8 cellular contexts compared by ENCODE assay signal in the genomic region with DNA sequence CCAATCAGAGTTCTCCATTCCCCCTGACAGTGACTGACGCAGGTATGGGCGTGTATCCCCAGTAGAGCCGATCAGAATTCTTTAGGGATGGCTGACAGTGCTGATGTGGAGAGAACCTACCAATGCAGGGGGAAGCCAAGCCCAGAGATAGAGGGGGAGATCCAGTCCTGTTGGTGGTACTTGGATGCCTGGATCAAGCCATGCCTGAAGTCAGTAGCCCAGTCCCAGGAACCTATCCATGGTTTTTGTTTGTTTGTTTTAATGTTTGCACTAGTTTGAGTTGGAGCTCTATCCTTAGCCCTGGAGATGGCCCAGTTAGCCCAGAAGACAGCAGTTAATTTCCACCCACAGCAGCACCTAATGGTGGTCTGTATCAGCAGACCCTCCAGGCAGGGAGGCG. TPM values are rescaled to one million over a fixed set of nuclear protein-coding genes. Genes with fewer than 3 reads are reported as not detected.
"Had no signal": no experiment of that assay in that cellular context is flagged by ENCODE, and none has a peak within 500 bp of the region (broad histone marks: within the 10 kb centered on the region; RNA-seq: fewer than 3 reads in every experiment).

No MANE protein-coding gene starts in this region.

- H3K4me3 ChIP-seq: GM12878 had no signal

- DNase-seq: GDM1, GF-D8 had no signal

- ATAC-seq: GM12878 had no signal

- FAIRE-seq: G401.6, GM12878, GM12891, GM12892, GM18507, GM19239 had no signal

RNA-seq across cellular contexts. Expression of a gene that starts 40.2 kb away (rescaled TPM):
- total RNA-seq: GM12878 had no signal
- polyA plus RNA-seq: GM12878 had no signal
